Comparison of ENCODE assay signal across 8 cellular contexts in the genomic region with DNA sequence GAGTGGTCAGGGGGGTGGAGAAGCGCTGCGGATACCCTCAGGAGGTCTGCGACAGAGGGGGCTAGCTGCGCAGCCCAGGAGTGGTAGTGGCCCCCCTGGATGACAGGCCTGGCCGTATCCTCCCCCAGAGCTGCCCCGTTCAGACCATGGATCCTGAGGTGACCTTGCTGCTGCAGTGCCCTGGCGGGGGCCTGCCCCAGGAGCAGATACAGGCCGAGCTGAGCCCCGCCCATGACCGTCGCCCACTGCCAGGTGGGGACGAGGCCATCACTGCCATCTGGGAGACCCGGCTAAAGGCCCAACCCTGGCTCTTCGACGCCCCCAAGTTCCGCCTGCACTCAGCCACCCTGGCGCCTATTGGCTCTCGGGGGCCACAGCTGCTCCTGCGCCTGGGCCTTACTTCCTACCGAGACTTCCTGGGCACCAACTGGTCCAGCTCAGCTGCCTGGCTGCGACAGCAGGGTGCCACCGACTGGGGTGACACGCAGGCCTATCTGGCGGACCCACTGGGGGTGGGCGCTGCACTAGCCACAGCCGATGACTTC. TPM values are rescaled to one million over a fixed set of nuclear protein-coding genes. Genes with fewer than 3 reads are reported as not detected.
A peak's percentile ranks its signal among the peaks of the same experiment; 100 is the strongest.
DNase-seq lines count a peak whose midpoint lies in the region; ATAC-seq and TF ChIP-seq lines count a peak whose summit lies in the region.

No MANE protein-coding gene starts in this region.

- no peaks in the 10 kb centered on the region for H3K9me3 Mint-ChIP-seq in CD8-positive, alpha-beta T cell
- H3K9me3 Mint-ChIP-seq in activated CD8-positive, alpha-beta memory T cell treated with anti-CD3 and anti-CD28 coated beads, Interleukin-2, amount 10 ng/mL, durations not matched to agents 7 days and 5 days (ENCODE audit: low read depth), result no peaks in the 10 kb centered on the region
- no peaks in the 10 kb centered on the region for H3K9me3 Mint-ChIP-seq in nephron

- intact Hi-C loops in CD8-positive, alpha-beta T cell (cut with DNase I, micrococcal nuclease), result loop anchor here (1.0 kb wide), 6 partner anchors 8 to 59 kb away; partner anchors contain the start of genes FKBP2 (in 2 of the 2), STIP1 (in 2 of the 2), GPR137 (in 1 of the 2) and VEGFB (in 1 of the 2)

- H3K27ac ChIP-seq in CD8-positive, alpha-beta T cell (ENCODE audit: low read depth, low read length), result peak overlapping the region; percentile 88

- ATAC-seq in CD8-positive, alpha-beta T cell, result peak; percentile 18
- peak; percentile 24 for ATAC-seq in GM21825 (IDR thresholded peaks at IDR 0.05; ENCODE audit: unreplicated experiment)
- peak; percentile 48 for ATAC-seq in activated CD8-positive, alpha-beta memory T cell treated with anti-CD3 and anti-CD28 coated beads, Interleukin-2, amount 10 ng/mL, durations not matched to agents 7 days and 5 days
- ATAC-seq in esophagus mucosa, result peak; percentile 26
- no peak for ATAC-seq in GM21576 (IDR thresholded peaks at IDR 0.05; ENCODE audit: unreplicated experiment)
- ATAC-seq in HG02610 (IDR thresholded peaks at IDR 0.05; ENCODE audit: unreplicated experiment), result no peak

- no peak for TF ChIP-seq CTCF in CD8-positive, alpha-beta T cell (IDR thresholded peaks at IDR 0.05)
- TF ChIP-seq CTCF in nephron (IDR thresholded peaks at IDR 0.05; ENCODE audit: unreplicated experiment in 3 of 3), result no peak

- peak overlapping the region; percentile 100 for H3K4me3 ChIP-seq in CD8-positive, alpha-beta T cell (ENCODE audit: low read depth, low read length)

- H3K4me1 ChIP-seq in CD8-positive, alpha-beta T cell (ENCODE audit: insufficient read depth, low read length), result peaks cover 45% of the 10 kb centered on the region

- H3K9me3 ChIP-seq in CD8-positive, alpha-beta T cell (ENCODE audit: low read length), result no peaks in the 10 kb centered on the region

- H3K4me3 Mint-ChIP-seq in CD8-positive, alpha-beta T cell, result peak overlapping the region; percentile 93
- H3K4me3 Mint-ChIP-seq in activated CD8-positive, alpha-beta memory T cell treated with anti-CD3 and anti-CD28 coated beads, Interleukin-2, amount 10 ng/mL, durations not matched to agents 7 days and 5 days, result peak overlapping the region; percentile 87
- peak overlapping the region; percentile 87 to 91 (median 90) for H3K4me3 Mint-ChIP-seq in nephron

- no peaks in the 10 kb centered on the region for H3K36me3 ChIP-seq in CD8-positive, alpha-beta T cell (ENCODE audit: insufficient read depth, low read length)

- H3K27me3 ChIP-seq in CD8-positive, alpha-beta T cell (ENCODE audit: insufficient read depth, low read length), result no peaks in the 10 kb centered on the region

- peaks cover 34% of the 10 kb centered on the region for H3K4me1 Mint-ChIP-seq in CD8-positive, alpha-beta T cell (ENCODE audit: low read depth)
- peaks cover 40% of the 10 kb centered on the region for H3K4me1 Mint-ChIP-seq in activated CD8-positive, alpha-beta memory T cell treated with anti-CD3 and anti-CD28 coated beads, Interleukin-2, amount 10 ng/mL, durations not matched to agents 7 days and 5 days
- peaks cover 32% of the 10 kb centered on the region for H3K4me1 Mint-ChIP-seq in nephron

- POLR2A ChIA-PET in CD8-positive, alpha-beta T cell (lab: Charles Lee), result interaction anchor here (0.8 to 5.8 kb wide), 12 partner anchors 10 to 552 kb away, joined by 3 to 86 read pairs (median 6); partner anchors contain the start of genes FERMT3, FKBP2, PLCB3 and PPP1R14B

- peaks cover 10% of the 10 kb centered on the region for H3K36me3 Mint-ChIP-seq in CD8-positive, alpha-beta T cell
- peaks cover 3% of the 10 kb centered on the region for H3K36me3 Mint-ChIP-seq in activated CD8-positive, alpha-beta memory T cell treated with anti-CD3 and anti-CD28 coated beads, Interleukin-2, amount 10 ng/mL, durations not matched to agents 7 days and 5 days
- no peaks in the 10 kb centered on the region for H3K36me3 Mint-ChIP-seq in nephron (ENCODE audit: low read depth)

- H3K27me3 Mint-ChIP-seq in CD8-positive, alpha-beta T cell (ENCODE audit: low read depth), result no peaks in the 10 kb centered on the region
- H3K27me3 Mint-ChIP-seq in activated CD8-positive, alpha-beta memory T cell treated with anti-CD3 and anti-CD28 coated beads, Interleukin-2, amount 10 ng/mL, durations not matched to agents 7 days and 5 days, result no peaks in the 10 kb centered on the region
- peaks cover 4% of the 10 kb centered on the region for H3K27me3 Mint-ChIP-seq in nephron (ENCODE audit: low read depth)

- CTCF ChIA-PET in CD8-positive, alpha-beta T cell (lab: Charles Lee), result interaction anchor here (0.8 to 20.9 kb wide), 12 partner anchors 9 to 77 kb away, joined by 3 to 263 read pairs (median 6); partner anchors contain the start of genes FERMT3 and PLCB3
- CTCF ChIA-PET in activated CD8-positive, alpha-beta memory T cell treated with anti-CD3 and anti-CD28 coated beads, Interleukin-2, amount 10 ng/mL, durations not matched to agents 7 days and 5 days (lab: Charles Lee), result interaction anchor here (0.8 to 3.4 kb wide), 18 partner anchors 10 to 1440 kb away, joined by 3 to 36 read pairs (median 6); partner anchors contain the start of genes CCDC88B, ESRRA, FERMT3 and FKBP2

- DNase-seq in CD8-positive, alpha-beta T cell, result peak in 4 of 7 experiments; percentile 60 to 75 (median 61)
- DNase-seq in NCI-H524 (lab: John Stamatoyannopoulos, UW), result peak; percentile 77 to 80
- DNase-seq in activated CD8-positive, alpha-beta memory T cell treated with anti-CD3 and anti-CD28 coated beads, Interleukin-2, amount 10 ng/mL, durations not matched to agents 7 days and 5 days, result peak; percentile 85

- peak overlapping the region; percentile 91 for H3K27ac Mint-ChIP-seq in CD8-positive, alpha-beta T cell
- H3K27ac Mint-ChIP-seq in activated CD8-positive, alpha-beta memory T cell treated with anti-CD3 and anti-CD28 coated beads, Interleukin-2, amount 10 ng/mL, durations not matched to agents 7 days and 5 days, result peak overlapping the region; percentile 88
- H3K27ac Mint-ChIP-seq in nephron, result peak overlapping the region in 1 of 3 experiments; percentile 40

RNA-seq across cellular contexts. Expression of gene NUDT22, which starts 0.5 kb away (rescaled TPM):
- 10 to 100 TPM; 20.1 to 23.6 TPM for total RNA-seq in CD8-positive, alpha-beta T cell
- 10 to 100 TPM; 83.8 to 84.1 TPM for total RNA-seq in activated CD8-positive, alpha-beta memory T cell treated with anti-CD3 and anti-CD28 coated beads, Interleukin-2, amount 10 ng/mL, durations not matched to agents 7 days and 5 days
- 59.9 TPM for total RNA-seq in esophagus mucosa

RNA-seq across cellular contexts. Expression of gene TRPT1, which starts 0.6 kb away (rescaled TPM):
- total RNA-seq in CD8-positive, alpha-beta T cell, result 10 to 100 TPM; 12.3 to 14.3 TPM
- total RNA-seq in activated CD8-positive, alpha-beta memory T cell treated with anti-CD3 and anti-CD28 coated beads, Interleukin-2, amount 10 ng/mL, durations not matched to agents 7 days and 5 days, result 10 to 100 TPM; 33.4 to 37.1 TPM
- 25.1 TPM for total RNA-seq in esophagus mucosa

RNA-seq across cellular contexts. Expression of gene DNAJC4, which starts 3.8 kb away (rescaled TPM):
- total RNA-seq in CD8-positive, alpha-beta T cell, result 10 to 100 TPM; 33.2 to 36.3 TPM
- 10 to 100 TPM; 29.7 to 37.0 TPM for total RNA-seq in activated CD8-positive, alpha-beta memory T cell treated with anti-CD3 and anti-CD28 coated beads, Interleukin-2, amount 10 ng/mL, durations not matched to agents 7 days and 5 days
- total RNA-seq in esophagus mucosa, result 16.7 TPM

RNA-seq across cellular contexts. Expression of gene VEGFB, which starts 7.8 kb away (rescaled TPM):
- 10 to 100 TPM; 33.6 to 40.0 TPM for total RNA-seq in CD8-positive, alpha-beta T cell
- 10 to 100 TPM; 53.4 to 54.8 TPM for total RNA-seq in activated CD8-positive, alpha-beta memory T cell treated with anti-CD3 and anti-CD28 coated beads, Interleukin-2, amount 10 ng/mL, durations not matched to agents 7 days and 5 days
- total RNA-seq in esophagus mucosa, result 45.2 TPM

RNA-seq across cellular contexts. Expression of gene FKBP2, which starts 14.3 kb away (rescaled TPM):
- 10 to 100 TPM; 19.4 TPM for total RNA-seq in CD8-positive, alpha-beta T cell
- total RNA-seq in activated CD8-positive, alpha-beta memory T cell treated with anti-CD3 and anti-CD28 coated beads, Interleukin-2, amount 10 ng/mL, durations not matched to agents 7 days and 5 days, result 10 to 100 TPM; 23.4 to 23.9 TPM
- total RNA-seq in esophagus mucosa, result 40.7 TPM

Comparison
In these comparisons a context has a peak if more than half of its experiments do, and no peak if none do; other contexts are left out.
1. ATAC-seq: peak in CD8-positive, alpha-beta T cell (single experiment), GM21825 (single experiment), activated CD8-positive, alpha-beta memory T cell treated with anti-CD3 and anti-CD28 coated beads, Interleukin-2, amount 10 ng/mL, durations not matched to agents 7 days and 5 days (single experiment) and esophagus mucosa (single experiment); none in GM21576 (single experiment) and HG02610 (single experiment).
2. Peak in every context shown above with its lines, with median percentiles within 50 percentile points of each other: DNase-seq and H3K4me3 Mint-ChIP-seq.